Comparison of ENCODE assay signal across 1 cellular context in the genomic region with DNA sequence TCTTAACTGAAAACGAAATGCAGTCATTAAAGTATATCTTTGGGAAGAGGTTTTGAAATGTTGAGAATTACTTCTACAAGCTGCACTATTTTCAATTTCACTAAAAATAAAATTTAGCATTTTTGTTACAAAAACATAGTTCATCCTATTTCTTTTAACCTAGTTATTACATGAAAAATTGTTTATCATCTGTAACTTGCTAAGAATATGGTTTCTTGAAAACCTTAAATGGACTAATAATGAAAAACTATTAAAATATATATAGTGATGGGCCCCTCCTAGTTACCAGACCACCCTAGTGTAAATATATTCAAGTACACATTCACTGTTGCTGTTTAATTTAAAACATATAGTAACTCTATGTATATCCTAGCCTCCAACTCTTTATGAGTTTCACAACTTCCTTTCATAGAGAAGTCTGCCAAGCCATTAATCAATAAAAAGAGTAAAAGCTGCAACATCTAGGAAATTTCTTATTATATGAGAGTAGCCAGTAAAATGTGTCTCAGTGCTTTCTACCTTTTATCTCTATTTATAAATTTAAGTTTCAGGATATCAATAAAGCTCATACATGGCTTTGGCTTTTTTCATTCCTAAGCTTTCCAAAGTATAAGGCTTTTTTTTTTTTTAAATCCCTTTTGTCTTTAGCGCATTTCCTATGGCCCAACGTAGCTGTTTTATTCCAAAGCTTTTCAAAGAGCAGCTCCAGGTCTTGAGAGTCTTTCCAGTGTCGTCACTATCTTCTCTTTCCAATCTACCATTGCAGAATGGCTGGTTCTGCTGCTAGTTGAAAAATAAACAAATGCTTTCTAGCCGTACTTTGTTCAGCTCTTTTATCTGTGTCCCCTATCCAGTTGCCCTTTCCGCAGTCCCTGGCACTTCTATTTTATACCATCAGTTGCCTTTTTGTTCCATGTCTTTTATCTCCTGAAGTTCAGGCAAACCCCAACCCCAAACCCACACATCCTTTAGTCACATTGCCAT.
TF ChIP-seq lines count a peak whose summit lies in the region.

No MANE protein-coding gene starts in this region.

TF ChIP-seq in HepG2, 621 proteins besides CTCF, POLR2A, EP300 and RAD21 (continued from another document and continues in another):
- TF ChIP-seq, protein P1, sequence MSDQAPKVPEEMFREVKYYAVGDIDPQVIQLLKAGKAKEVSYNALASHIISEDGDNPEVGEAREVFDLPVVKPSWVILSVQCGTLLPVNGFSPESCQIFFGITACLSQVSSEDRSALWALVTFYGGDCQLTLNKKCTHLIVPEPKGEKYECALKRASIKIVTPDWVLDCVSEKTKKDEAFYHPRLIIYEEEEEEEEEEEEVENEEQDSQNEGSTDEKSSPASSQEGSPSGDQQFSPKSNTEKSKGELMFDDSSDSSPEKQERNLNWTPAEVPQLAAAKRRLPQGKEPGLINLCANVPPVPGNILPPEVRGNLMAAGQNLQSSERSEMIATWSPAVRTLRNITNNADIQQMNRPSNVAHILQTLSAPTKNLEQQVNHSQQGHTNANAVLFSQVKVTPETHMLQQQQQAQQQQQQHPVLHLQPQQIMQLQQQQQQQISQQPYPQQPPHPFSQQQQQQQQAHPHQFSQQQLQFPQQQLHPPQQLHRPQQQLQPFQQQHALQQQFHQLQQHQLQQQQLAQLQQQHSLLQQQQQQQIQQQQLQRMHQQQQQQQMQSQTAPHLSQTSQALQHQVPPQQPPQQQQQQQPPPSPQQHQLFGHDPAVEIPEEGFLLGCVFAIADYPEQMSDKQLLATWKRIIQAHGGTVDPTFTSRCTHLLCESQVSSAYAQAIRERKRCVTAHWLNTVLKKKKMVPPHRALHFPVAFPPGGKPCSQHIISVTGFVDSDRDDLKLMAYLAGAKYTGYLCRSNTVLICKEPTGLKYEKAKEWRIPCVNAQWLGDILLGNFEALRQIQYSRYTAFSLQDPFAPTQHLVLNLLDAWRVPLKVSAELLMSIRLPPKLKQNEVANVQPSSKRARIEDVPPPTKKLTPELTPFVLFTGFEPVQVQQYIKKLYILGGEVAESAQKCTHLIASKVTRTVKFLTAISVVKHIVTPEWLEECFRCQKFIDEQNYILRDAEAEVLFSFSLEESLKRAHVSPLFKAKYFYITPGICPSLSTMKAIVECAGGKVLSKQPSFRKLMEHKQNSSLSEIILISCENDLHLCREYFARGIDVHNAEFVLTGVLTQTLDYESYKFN (CRISPR knock-in tag; conservative IDR thresholded peaks at IDR 0.05), result peak; percentile 36; the same call in 1 of the 2 replicates
- TF ChIP-seq, protein P2, sequence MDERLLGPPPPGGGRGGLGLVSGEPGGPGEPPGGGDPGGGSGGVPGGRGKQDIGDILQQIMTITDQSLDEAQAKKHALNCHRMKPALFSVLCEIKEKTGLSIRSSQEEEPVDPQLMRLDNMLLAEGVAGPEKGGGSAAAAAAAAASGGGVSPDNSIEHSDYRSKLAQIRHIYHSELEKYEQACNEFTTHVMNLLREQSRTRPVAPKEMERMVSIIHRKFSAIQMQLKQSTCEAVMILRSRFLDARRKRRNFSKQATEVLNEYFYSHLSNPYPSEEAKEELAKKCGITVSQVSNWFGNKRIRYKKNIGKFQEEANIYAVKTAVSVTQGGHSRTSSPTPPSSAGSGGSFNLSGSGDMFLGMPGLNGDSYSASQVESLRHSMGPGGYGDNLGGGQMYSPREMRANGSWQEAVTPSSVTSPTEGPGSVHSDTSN (CRISPR knock-in tag; IDR thresholded peaks at IDR 0.05), result no peak
- TF ChIP-seq, protein P3, sequence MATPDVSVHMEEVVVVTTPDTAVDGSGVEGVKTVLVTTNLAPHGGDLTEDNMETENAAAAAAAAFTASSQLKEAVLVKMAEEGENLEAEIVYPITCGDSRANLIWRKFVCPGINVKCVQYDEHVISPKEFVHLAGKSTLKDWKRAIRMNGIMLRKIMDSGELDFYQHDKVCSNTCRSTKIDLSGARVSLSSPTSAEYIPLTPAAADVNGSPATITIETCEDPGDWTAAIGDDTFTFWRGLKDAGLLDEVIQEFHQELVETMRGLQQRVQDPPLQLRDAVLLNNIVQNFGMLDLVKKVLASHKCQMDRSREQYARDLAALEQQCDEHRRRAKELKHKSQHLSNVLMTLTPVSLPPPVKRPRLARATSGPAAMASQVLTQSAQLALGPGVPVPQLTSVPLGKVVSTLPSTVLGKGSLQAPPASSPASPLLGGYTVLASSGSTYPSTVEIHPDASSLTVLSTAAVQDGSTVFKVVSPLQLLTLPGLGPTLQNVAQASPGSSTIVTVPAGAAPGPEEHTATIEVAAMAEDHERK (CRISPR knock-in tag; IDR thresholded peaks at IDR 0.05; ENCODE audit: low read depth), result no peak
- TF ChIP-seq PCBP2 (optimal IDR thresholded peaks at IDR 0.05; ENCODE audit: low read depth, low read length, poor library complexity, severe bottlenecking), result no peak
- TF ChIP-seq, protein P4, sequence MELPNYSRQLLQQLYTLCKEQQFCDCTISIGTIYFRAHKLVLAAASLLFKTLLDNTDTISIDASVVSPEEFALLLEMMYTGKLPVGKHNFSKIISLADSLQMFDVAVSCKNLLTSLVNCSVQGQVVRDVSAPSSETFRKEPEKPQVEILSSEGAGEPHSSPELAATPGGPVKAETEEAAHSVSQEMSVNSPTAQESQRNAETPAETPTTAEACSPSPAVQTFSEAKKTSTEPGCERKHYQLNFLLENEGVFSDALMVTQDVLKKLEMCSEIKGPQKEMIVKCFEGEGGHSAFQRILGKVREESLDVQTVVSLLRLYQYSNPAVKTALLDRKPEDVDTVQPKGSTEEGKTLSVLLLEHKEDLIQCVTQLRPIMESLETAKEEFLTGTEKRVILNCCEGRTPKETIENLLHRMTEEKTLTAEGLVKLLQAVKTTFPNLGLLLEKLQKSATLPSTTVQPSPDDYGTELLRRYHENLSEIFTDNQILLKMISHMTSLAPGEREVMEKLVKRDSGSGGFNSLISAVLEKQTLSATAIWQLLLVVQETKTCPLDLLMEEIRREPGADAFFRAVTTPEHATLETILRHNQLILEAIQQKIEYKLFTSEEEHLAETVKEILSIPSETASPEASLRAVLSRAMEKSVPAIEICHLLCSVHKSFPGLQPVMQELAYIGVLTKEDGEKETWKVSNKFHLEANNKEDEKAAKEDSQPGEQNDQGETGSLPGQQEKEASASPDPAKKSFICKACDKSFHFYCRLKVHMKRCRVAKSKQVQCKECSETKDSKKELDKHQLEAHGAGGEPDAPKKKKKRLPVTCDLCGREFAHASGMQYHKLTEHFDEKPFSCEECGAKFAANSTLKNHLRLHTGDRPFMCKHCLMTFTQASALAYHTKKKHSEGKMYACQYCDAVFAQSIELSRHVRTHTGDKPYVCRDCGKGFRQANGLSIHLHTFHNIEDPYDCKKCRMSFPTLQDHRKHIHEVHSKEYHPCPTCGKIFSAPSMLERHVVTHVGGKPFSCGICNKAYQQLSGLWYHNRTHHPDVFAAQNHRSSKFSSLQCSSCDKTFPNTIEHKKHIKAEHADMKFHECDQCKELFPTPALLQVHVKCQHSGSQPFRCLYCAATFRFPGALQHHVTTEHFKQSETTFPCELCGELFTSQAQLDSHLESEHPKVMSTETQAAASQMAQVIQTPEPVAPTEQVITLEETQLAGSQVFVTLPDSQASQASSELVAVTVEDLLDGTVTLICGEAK (IDR thresholded peaks at IDR 0.05), result no peak
- TF ChIP-seq, protein P4 (CRISPR knock-in tag; IDR thresholded peaks at IDR 0.05), result no peak
- TF ChIP-seq, protein P5, sequence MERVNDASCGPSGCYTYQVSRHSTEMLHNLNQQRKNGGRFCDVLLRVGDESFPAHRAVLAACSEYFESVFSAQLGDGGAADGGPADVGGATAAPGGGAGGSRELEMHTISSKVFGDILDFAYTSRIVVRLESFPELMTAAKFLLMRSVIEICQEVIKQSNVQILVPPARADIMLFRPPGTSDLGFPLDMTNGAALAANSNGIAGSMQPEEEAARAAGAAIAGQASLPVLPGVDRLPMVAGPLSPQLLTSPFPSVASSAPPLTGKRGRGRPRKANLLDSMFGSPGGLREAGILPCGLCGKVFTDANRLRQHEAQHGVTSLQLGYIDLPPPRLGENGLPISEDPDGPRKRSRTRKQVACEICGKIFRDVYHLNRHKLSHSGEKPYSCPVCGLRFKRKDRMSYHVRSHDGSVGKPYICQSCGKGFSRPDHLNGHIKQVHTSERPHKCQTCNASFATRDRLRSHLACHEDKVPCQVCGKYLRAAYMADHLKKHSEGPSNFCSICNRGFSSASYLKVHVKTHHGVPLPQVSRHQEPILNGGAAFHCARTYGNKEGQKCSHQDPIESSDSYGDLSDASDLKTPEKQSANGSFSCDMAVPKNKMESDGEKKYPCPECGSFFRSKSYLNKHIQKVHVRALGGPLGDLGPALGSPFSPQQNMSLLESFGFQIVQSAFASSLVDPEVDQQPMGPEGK (CRISPR knock-in tag; IDR thresholded peaks at IDR 0.05), result peak; percentile 37; the same call in 1 of the 2 replicates
- TF ChIP-seq, protein P6, sequence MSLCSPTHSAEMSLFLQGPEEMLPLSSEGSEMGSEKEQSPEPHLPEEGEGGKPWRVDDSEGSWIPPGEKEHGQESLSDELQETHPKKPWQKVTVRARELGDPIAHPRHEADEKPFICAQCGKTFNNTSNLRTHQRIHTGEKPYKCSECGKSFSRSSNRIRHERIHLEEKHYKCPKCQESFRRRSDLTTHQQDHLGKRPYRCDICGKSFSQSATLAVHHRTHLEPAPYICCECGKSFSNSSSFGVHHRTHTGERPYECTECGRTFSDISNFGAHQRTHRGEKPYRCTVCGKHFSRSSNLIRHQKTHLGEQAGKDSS (CRISPR knock-in tag; IDR thresholded peaks at IDR 0.05; ENCODE audit: borderline replicate concordance, low read depth), result no peak
- no peak for TF ChIP-seq ATM (IDR thresholded peaks at IDR 0.05; ENCODE audit: borderline replicate concordance)
- no peak for TF ChIP-seq RARG (CRISPR knock-in tag; IDR thresholded peaks at IDR 0.05; ENCODE audit: low read depth)
- TF ChIP-seq, protein P7, sequence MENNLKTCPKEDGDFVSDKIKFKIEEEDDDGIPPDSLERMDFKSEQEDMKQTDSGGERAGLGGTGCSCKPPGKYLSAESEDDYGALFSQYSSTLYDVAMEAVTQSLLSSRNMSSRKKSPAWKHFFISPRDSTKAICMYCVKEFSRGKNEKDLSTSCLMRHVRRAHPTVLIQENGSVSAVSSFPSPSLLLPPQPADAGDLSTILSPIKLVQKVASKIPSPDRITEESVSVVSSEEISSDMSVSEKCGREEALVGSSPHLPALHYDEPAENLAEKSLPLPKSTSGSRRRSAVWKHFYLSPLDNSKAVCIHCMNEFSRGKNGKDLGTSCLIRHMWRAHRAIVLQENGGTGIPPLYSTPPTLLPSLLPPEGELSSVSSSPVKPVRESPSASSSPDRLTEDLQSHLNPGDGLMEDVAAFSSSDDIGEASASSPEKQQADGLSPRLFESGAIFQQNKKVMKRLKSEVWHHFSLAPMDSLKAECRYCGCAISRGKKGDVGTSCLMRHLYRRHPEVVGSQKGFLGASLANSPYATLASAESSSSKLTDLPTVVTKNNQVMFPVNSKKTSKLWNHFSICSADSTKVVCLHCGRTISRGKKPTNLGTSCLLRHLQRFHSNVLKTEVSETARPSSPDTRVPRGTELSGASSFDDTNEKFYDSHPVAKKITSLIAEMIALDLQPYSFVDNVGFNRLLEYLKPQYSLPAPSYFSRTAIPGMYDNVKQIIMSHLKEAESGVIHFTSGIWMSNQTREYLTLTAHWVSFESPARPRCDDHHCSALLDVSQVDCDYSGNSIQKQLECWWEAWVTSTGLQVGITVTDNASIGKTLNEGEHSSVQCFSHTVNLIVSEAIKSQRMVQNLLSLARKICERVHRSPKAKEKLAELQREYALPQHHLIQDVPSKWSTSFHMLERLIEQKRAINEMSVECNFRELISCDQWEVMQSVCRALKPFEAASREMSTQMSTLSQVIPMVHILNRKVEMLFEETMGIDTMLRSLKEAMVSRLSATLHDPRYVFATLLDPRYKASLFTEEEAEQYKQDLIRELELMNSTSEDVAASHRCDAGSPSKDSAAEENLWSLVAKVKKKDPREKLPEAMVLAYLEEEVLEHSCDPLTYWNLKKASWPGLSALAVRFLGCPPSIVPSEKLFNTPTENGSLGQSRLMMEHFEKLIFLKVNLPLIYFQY (CRISPR knock-in tag; IDR thresholded peaks at IDR 0.05; ENCODE audit: borderline replicate concordance), result no peak
- TF ChIP-seq MEF2D (CRISPR knock-in tag; IDR thresholded peaks at IDR 0.05), result no peak
- no peak for TF ChIP-seq DPF2 (CRISPR knock-in tag; IDR thresholded peaks at IDR 0.05; ENCODE audit: borderline replicate concordance, low read depth)
- TF ChIP-seq NONO (IDR thresholded peaks at IDR 0.05), result no peak
- TF ChIP-seq NONO (CRISPR knock-in tag; conservative IDR thresholded peaks at IDR 0.05), result no peak
- peak; percentile 30; the same call in 1 of the 2 replicates for TF ChIP-seq NR2F6 (IDR thresholded peaks at IDR 0.05)
- no peak for TF ChIP-seq NR2F6 (CRISPR knock-in tag; IDR thresholded peaks at IDR 0.05)
- no peak for TF ChIP-seq TRIM24 (CRISPR knock-in tag; IDR thresholded peaks at IDR 0.05)
- TF ChIP-seq RBFOX2 (IDR thresholded peaks at IDR 0.05; ENCODE audit: low read depth, low read length), result peak; percentile 89
- TF ChIP-seq, protein P8, sequence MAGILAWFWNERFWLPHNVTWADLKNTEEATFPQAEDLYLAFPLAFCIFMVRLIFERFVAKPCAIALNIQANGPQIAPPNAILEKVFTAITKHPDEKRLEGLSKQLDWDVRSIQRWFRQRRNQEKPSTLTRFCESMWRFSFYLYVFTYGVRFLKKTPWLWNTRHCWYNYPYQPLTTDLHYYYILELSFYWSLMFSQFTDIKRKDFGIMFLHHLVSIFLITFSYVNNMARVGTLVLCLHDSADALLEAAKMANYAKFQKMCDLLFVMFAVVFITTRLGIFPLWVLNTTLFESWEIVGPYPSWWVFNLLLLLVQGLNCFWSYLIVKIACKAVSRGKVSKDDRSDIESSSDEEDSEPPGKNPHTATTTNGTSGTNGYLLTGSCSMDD (CRISPR knock-in tag; IDR thresholded peaks at IDR 0.05), result no peak
- no peak for TF ChIP-seq FIP1L1 (IDR thresholded peaks at IDR 0.05; ENCODE audit: borderline replicate concordance, insufficient read depth, low read depth, low read length)
- TF ChIP-seq MEIS2 (CRISPR knock-in tag; IDR thresholded peaks at IDR 0.05), result no peak
